In the genomic region with DNA sequence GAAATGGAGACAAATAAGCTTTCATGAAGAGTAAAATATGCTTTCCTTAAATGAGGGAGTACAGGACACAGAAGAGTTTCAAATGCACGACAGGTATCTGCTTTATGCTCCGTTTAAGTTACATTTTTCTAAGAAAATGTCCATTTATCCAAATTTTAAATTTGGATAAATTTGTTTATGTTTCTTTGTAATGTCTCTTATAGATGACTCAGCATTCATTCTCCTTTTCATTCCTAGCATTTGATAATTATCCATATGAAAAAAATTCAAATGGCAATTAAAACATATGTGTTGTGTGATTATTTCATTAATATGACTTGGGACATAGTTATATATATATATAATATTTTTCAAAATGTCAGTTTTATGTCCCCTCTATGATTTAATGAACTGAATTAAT, we compare ENCODE assay signal across 8 cellular contexts.
"Had no signal": no experiment of that assay in that cellular context is flagged by ENCODE, and none has a peak within 500 bp of the region (broad histone marks: within the 10 kb centered on the region; RNA-seq: fewer than 3 reads in every experiment).

No MANE protein-coding gene starts in this region.

- ATAC-seq: HCT116 had no signal

- H3K27ac ChIP-seq: GM23248, HL-60 had no signal

- H3K9me3 ChIP-seq: HAP-1 had no signal

- H3K36me3 ChIP-seq: HAP-1 had no signal

- H3K9ac ChIP-seq: GM23248 had no signal

- DNase-seq: GM23248, GOT3, H7, HFFc6, KG1 had no signal

- H3K4me3 ChIP-seq: GM23248, HAP-1 had no signal

- H3K4me1 ChIP-seq: HAP-1 had no signal

- H2AFZ ChIP-seq: GM23248 had no signal
